ENCODE assay signal across 1 cellular context in the genomic region with DNA sequence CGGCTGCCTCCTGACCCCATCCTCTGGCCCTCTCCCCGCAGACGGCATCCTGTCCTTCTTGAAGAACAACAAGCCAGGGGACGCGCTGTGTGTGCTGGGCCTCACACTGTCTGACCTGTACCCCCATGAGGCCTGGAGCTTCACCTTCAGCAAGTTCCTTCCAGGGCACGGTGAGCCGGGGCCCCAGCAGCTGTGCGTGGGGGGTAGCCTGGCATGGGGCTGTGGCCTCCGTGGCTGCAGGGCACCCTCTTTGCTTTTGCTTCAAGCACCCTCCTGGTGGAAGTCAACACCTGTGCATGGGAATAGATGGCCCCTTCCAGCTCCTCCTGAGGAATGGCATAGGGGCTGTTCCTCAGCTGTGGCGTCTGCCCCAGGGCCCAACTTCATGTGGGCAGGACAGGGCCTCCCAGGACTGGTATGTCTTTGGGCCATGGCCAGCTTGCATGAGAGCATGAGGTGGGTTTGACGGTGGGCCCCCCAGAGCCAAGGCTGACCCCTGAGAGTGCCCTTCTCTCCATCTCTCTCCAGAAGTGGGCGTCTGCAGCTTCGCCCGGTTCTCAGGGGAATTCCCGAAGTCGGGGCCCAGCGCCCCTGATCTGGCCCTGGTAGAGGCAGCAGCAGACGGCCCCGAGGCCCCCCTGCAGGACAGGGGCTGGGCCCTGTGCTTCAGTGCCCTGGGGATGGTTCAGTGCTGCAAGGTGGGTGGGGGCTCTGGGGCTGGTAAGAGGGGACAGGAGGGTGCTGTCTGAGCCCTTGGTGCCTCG.
TF ChIP-seq lines count a peak whose summit lies in the region.

No MANE protein-coding gene starts in this region.

TF ChIP-seq in H1, 55 proteins besides CTCF, POLR2A, EP300 and RAD21:
- TF ChIP-seq CBX5 (IDR thresholded peaks at IDR 0.05; ENCODE audit: low read depth, low read length) (no peak), CTBP2 (IDR thresholded peaks at IDR 0.05; ENCODE audit: borderline replicate concordance, insufficient read depth, insufficient read length, low read length) (no peak), HDAC6 (IDR thresholded peaks at IDR 0.05; ENCODE audit: low read depth, low read length) (no peak)
